8 cellular contexts compared by ENCODE assay signal in genomic region chr9:134399435-134400056, GRCh38.
DNase-seq lines count a peak whose midpoint lies in the region; TF ChIP-seq lines count a peak whose summit lies in the region.

No MANE protein-coding gene starts in this region.

- DNase-seq in MCF 10A (ENCODE audit: unreplicated experiment): peak; percentile 59
- DNase-seq in breast epithelium (ENCODE audit: low spot score in 2 of 2): no peak
- no peak for DNase-seq in PC-9
- DNase-seq in foreskin fibroblast: peak in 1 of 2 donors; percentile 70
- no peak for DNase-seq in tibial nerve (ENCODE audit: low spot score in 2 of 2)
- no peak for DNase-seq in H7
- no peak for DNase-seq in coronary artery (ENCODE audit: low spot score)
- DNase-seq in MG63: no peak

- H3K79me2 ChIP-seq in PC-9 (ENCODE audit: low read depth): peaks cover 47% of the 10 kb centered on the region

- no peak overlapping the region for H3K27ac ChIP-seq in breast epithelium
- H3K27ac ChIP-seq in PC-9: no peak overlapping the region
- peak overlapping the region in 1 of 4 donors; percentile 4 for H3K27ac ChIP-seq in tibial nerve
- no peak overlapping the region for H3K27ac ChIP-seq in coronary artery

- TF ChIP-seq EP300 in tibial nerve (IDR thresholded peaks at IDR 0.05): no peak

- peaks cover 2% of the 10 kb centered on the region for H3K4me1 Mint-ChIP-seq in MCF 10A (ENCODE audit: insufficient read depth, unreplicated experiment)

- no peak overlapping the region for H3K4me3 Mint-ChIP-seq in MCF 10A (ENCODE audit: unreplicated experiment)

- H3K27me3 Mint-ChIP-seq in MCF 10A (ENCODE audit: insufficient read depth, unreplicated experiment): no peaks in the 10 kb centered on the region

- H3K4me2 ChIP-seq in PC-9: no peak overlapping the region

- WGBS in tibial nerve, 2 donors: 95 to 96% methylated on average over 2 of the region's 2 CpGs

- CTCF ChIA-PET in MCF 10A (lab: Yijun Ruan, JAX) (interaction anchor here (0.6 to 1.6 kb wide), 4 partner anchors 14 to 34 kb away, joined by 4 to 5 read pairs (median 4); no protein-coding TSS in a partner anchor), PC-9 (lab: Charles Lee) (no interaction called here)

- BruUV-seq in MCF 10A (replicated peaks; lab: Mats Ljungman, UMichigan): no TSS peak
- no TSS peak for BruUV-seq in PC-9 (replicated peaks; lab: Mats Ljungman, UMichigan)

- H3K4me3 ChIP-seq in breast epithelium: no peak overlapping the region
- no peak overlapping the region for H3K4me3 ChIP-seq in PC-9
- no peak overlapping the region for H3K4me3 ChIP-seq in foreskin fibroblast (ENCODE audit: low read depth in 1 of 2, low read length in 2 of 2)
- no peak overlapping the region for H3K4me3 ChIP-seq in tibial nerve
- H3K4me3 ChIP-seq in H7 (ENCODE audit: insufficient read depth, low read depth, low read length): no peak overlapping the region
- H3K4me3 ChIP-seq in coronary artery: no peak overlapping the region
- no peak overlapping the region for H3K4me3 ChIP-seq in MG63

- H4K20me1 ChIP-seq in PC-9 (ENCODE audit: insufficient read depth): peaks cover 7% of the 10 kb centered on the region

- no peak overlapping the region for H3K27ac Mint-ChIP-seq in MCF 10A (ENCODE audit: low read depth, unreplicated experiment)

- TF ChIP-seq CTCF in MCF 10A (IDR thresholded peaks at IDR 0.05; ENCODE audit: unreplicated experiment) (peak; percentile 68), breast epithelium (IDR thresholded peaks at IDR 0.05) (peak in 1 of 3 donors; percentile 30), PC-9 (conservative IDR thresholded peaks at IDR 0.05) (peak; percentile 81), foreskin fibroblast (IDR thresholded peaks at IDR 0.05; ENCODE audit: low read depth, low read length) (peak; percentile 40), tibial nerve (IDR thresholded peaks at IDR 0.05) (peak; percentile 7 to 35 (median 16)), coronary artery (IDR thresholded peaks at IDR 0.05) (no peak)

- intact Hi-C loops in MCF 10A (cut with micrococcal nuclease): loop anchor here (2.0 kb wide), 1 partner anchor 35 kb away; no protein-coding TSS in a partner anchor
- intact Hi-C loops in breast epithelium (cut with DNase I; ENCODE audit: low total_unique reads): no loop called here
- intact Hi-C loops in PC-9 (cut with micrococcal nuclease; ENCODE audit: unreplicated experiment): no loop called here

- H3K36me3 ChIP-seq in breast epithelium (no peaks in the 10 kb centered on the region), PC-9 (ENCODE audit: low read depth) (no peaks in the 10 kb centered on the region), tibial nerve (peaks cover 0 to 15% (median 0%) of the 10 kb centered on the region in 3 donors), H7 (replicated peaks; ENCODE audit: control insufficient read depth, insufficient read depth, low read length) (no peaks in the 10 kb centered on the region; the same call in none of the 2 replicates), MG63 (peaks cover 12% of the 10 kb centered on the region)

- TF ChIP-seq POLR2A in breast epithelium (IDR thresholded peaks at IDR 0.05) (no peak), tibial nerve (IDR thresholded peaks at IDR 0.05) (no peak)

- POLR2A ChIA-PET in MCF 10A (lab: Yijun Ruan, JAX) (interaction anchor here (0.6 kb wide), 1 partner anchor 33 kb away, joined by 3 read pairs; no protein-coding TSS in a partner anchor), PC-9 (lab: Charles Lee; ENCODE audit: unreplicated experiment) (no interaction called here)

- no peaks in the 10 kb centered on the region for H3K9me3 Mint-ChIP-seq in MCF 10A (ENCODE audit: unreplicated experiment)

- no peaks in the 10 kb centered on the region for H3K9me3 ChIP-seq in breast epithelium
- peaks cover 5% of the 10 kb centered on the region; the same call in 1 of the 2 replicates for H3K9me3 ChIP-seq in PC-9 (ENCODE audit: insufficient read depth, low read depth)
- peaks cover 0 to 8% (median 0%) of the 10 kb centered on the region in 4 donors for H3K9me3 ChIP-seq in tibial nerve
- H3K9me3 ChIP-seq in MG63: peaks cover 8% of the 10 kb centered on the region

- peaks cover 31% of the 10 kb centered on the region for H3K36me3 Mint-ChIP-seq in MCF 10A (ENCODE audit: insufficient read depth, unreplicated experiment)

- no peaks in the 10 kb centered on the region for H3K27me3 ChIP-seq in breast epithelium
- no peaks in the 10 kb centered on the region for H3K27me3 ChIP-seq in PC-9 (ENCODE audit: insufficient read depth, low read depth)
- H3K27me3 ChIP-seq in tibial nerve: no peaks in the 10 kb centered on the region
- no peaks in the 10 kb centered on the region for H3K27me3 ChIP-seq in H7 (ENCODE audit: control insufficient read depth, insufficient read depth, low read length)
- no peaks in the 10 kb centered on the region for H3K27me3 ChIP-seq in MG63

- no peaks in the 10 kb centered on the region for H3K9me2 ChIP-seq in PC-9 (ENCODE audit: insufficient read depth)

- H2AFZ ChIP-seq in PC-9: no peak overlapping the region

- no peaks in the 10 kb centered on the region; the same call in 1 of the 2 replicates for H3F3A ChIP-seq in PC-9 (ENCODE audit: insufficient read depth, low read depth)

- H3K4me1 ChIP-seq in breast epithelium (peaks cover 14 to 29% of the 10 kb centered on the region in 2 donors), PC-9 (replicated peaks; ENCODE audit: insufficient read depth) (peaks cover 4% of the 10 kb centered on the region; the same call in 1 of the 2 replicates), tibial nerve (peaks cover 4 to 92% (median 57%) of the 10 kb centered on the region in 4 donors)
